In the genomic region with DNA sequence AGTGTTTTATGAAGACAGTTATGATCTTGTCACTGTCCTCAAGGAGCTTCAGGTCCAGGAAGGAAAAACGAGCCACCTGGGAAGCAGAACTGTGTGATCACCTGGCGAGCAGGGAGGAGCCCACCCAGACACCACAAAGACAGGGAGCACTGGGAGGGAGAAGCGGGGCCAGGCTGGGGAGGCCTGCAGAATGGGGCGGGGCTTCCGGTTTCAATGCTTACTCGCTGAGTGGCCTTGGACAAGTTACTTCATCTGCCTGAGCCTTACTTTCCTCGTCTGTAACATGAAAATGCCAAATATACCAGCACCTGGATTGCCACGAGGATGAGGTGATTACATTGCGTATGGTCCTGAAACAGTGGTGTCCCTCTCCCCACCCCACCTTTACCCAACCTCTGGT, we compare ENCODE assay signal across 23 cellular contexts.
"Had no signal": no experiment of that assay in that cellular context is flagged by ENCODE, and none has a peak within 500 bp of the region (broad histone marks: within the 10 kb centered on the region; RNA-seq: fewer than 3 reads in every experiment).

No MANE protein-coding gene starts in this region.

- ATAC-seq: activated CD8-positive, alpha-beta T cell treated with anti-CD3 and anti-CD28 coated beads for 36 hours; activated naive CD4-positive, alpha-beta T cell treated with anti-CD3 and anti-CD28 coated beads, Interleukin-2, amount 50 U/mL, for 72 hours; activated T-cell treated with anti-CD3 and anti-CD28 coated beads, Interleukin-2, amount 50 U/mL, for 4 hours; gastrocnemius medialis; mucosa of descending colon; sciatic nerve; stimulated activated effector memory CD8-positive, alpha-beta T cell treated with anti-CD3 and anti-CD28 coated beads, Interleukin-12 subunit alpha, Interleukin-12 subunit beta, amount 100 ng/mL, for 72 hours; WTC11 had no signal

- H3K27me3 ChIP-seq: hepatocyte, upper lobe of left lung, vagina had no signal

- H3K36me3 ChIP-seq: gastrocnemius medialis, left ventricle myocardium inferior, thoracic aorta, upper lobe of left lung, vagina had no signal

- FAIRE-seq: colon, endometrium had no signal

- H3K4me2 ChIP-seq: hepatocyte had no signal

- H3K9me3 ChIP-seq: gastrocnemius medialis, left ventricle myocardium inferior, mucosa of descending colon, thoracic aorta, upper lobe of left lung, vagina had no signal

- H3K4me3 ChIP-seq: gastrocnemius medialis, hepatocyte, left ventricle myocardium inferior, mucosa of descending colon, skin epidermis, thoracic aorta, upper lobe of left lung, vagina had no signal

- DNase-seq: activated CD4-positive, alpha-beta T cell treated with anti-CD3 and anti-CD28 coated beads for 1 hour; activated CD4-positive, alpha-beta T cell treated with anti-CD3 and anti-CD28 coated beads, Interleukin-2, amount 10 ng/mL, durations not matched to agents 7 days and 5 days; activated CD8-positive, alpha-beta T cell treated with anti-CD3 and anti-CD28 coated beads for 36 hours; activated T-cell treated with anti-CD3 and anti-CD28 coated beads, Interleukin-2, amount 50 U/mL, for 4 hours; effector CD8-positive, alpha-beta T cell; gastrocnemius medialis; glutamatergic neuron; islet precursor cell; left ventricle myocardium inferior; mucosa of descending colon; stimulated activated CD4-positive, alpha-beta T cell treated with anti-CD3 and anti-CD28 coated beads, Interleukin-4, amount 100 ng/mL, for 24 hours; T-helper 2 cell had no signal

- H3K4me1 ChIP-seq: left ventricle myocardium inferior, upper lobe of left lung, vagina had no signal

- H3K79me2 ChIP-seq: hepatocyte had no signal

- H3K27ac ChIP-seq: gastrocnemius medialis, hepatocyte, left ventricle myocardium inferior, skin epidermis, thoracic aorta, upper lobe of left lung, vagina had no signal

- H2AFZ ChIP-seq: hepatocyte had no signal
